ENCODE assay signal across 1 cellular context in the genomic region with DNA sequence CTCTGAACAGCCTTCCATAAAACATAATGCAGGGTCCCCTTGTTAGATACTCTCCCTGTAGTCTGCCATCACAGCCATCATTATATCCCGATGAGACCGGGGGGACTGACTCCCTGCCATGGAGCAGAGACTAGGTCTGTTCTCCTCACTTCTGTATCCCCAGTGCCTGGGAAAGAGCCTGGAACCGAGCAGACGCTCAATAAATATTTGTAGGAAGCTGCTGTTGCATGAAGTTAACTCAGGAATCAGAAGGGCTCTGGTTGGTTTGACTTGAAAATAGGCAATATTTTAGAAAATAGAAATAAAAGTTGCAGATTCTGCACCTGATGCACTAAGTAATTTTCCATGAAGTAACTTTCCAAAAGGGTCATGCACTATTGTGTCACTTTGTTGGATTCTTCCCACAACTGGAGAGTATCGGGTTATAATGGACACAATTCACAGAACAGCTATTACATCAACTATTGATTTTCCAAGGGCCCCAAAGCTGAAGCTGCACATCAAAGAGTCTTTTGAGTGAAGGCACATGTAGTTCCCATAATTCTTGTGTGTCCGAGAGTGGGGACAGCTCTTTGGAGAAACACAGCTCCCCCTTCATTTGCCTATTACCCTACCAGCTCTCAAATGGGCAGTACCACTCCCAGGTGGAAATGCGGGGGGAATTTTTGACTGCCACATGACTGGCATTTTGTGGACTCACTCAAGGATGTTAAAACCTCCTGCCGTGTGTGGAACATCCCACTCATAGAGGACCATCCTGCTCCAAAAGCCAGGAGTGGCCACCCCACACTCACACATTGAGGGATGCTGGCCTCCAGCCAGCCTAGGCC.
TF ChIP-seq lines count a peak whose summit lies in the region.

No MANE protein-coding gene starts in this region.

TF ChIP-seq in HepG2, 621 proteins besides CTCF, POLR2A, EP300 and RAD21 (continued from another document and continues in another):
- TF ChIP-seq, protein P1, sequence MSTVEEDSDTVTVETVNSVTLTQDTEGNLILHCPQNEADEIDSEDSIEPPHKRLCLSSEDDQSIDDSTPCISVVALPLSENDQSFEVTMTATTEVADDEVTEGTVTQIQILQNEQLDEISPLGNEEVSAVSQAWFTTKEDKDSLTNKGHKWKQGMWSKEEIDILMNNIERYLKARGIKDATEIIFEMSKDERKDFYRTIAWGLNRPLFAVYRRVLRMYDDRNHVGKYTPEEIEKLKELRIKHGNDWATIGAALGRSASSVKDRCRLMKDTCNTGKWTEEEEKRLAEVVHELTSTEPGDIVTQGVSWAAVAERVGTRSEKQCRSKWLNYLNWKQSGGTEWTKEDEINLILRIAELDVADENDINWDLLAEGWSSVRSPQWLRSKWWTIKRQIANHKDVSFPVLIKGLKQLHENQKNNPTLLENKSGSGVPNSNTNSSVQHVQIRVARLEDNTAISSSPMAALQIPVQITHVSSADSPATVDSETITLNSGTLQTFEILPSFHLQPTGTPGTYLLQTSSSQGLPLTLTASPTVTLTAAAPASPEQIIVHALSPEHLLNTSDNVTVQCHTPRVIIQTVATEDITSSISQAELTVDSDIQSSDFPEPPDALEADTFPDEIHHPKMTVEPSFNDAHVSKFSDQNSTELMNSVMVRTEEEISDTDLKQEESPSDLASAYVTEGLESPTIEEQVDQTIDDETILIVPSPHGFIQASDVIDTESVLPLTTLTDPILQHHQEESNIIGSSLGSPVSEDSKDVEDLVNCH (CRISPR knock-in tag; IDR thresholded peaks at IDR 0.05) = no peak
- TF ChIP-seq ZNF501 (CRISPR knock-in tag; IDR thresholded peaks at IDR 0.05) (no peak), ISX (CRISPR knock-in tag; conservative IDR thresholded peaks at IDR 0.05) (no peak), AGO2 (optimal IDR thresholded peaks at IDR 0.05; ENCODE audit: low read depth, low read length) (no peak), NCOA2 (CRISPR knock-in tag; IDR thresholded peaks at IDR 0.05) (peak; percentile 94), ZNF253 (CRISPR knock-in tag; IDR thresholded peaks at IDR 0.05; ENCODE audit: borderline replicate concordance) (no peak), ZNF614 (CRISPR knock-in tag; IDR thresholded peaks at IDR 0.05; ENCODE audit: borderline replicate concordance) (0 out of 2 replicates have a peak, but pooled peaks have one; percentile 43), IRF2 (CRISPR knock-in tag; IDR thresholded peaks at IDR 0.05) (no peak), U2AF2 (IDR thresholded peaks at IDR 0.05; ENCODE audit: low read depth, low read length) (no peak), ZNF790 (CRISPR knock-in tag; IDR thresholded peaks at IDR 0.05; ENCODE audit: borderline replicate concordance) (no peak), ZNF775 (CRISPR knock-in tag; IDR thresholded peaks at IDR 0.05; ENCODE audit: borderline replicate concordance) (no peak), ZNF264 (CRISPR knock-in tag; IDR thresholded peaks at IDR 0.05) (0 out of 2 replicates have a peak, but pooled peaks have one; percentile 35), PAWR (CRISPR knock-in tag; IDR thresholded peaks at IDR 0.05; ENCODE audit: borderline replicate concordance) (no peak), ETV5 (CRISPR knock-in tag; IDR thresholded peaks at IDR 0.05; ENCODE audit: borderline replicate concordance) (peak; percentile 28; the same call in 1 of the 2 replicates), TCF7L2 (IDR thresholded peaks at IDR 0.05; ENCODE audit: low read depth, low read length) (peak; percentile 58; the same call in 1 of the 2 replicates), SOX5 (CRISPR knock-in tag; IDR thresholded peaks at IDR 0.05; ENCODE audit: borderline replicate concordance) (peak; percentile 84; the same call in 1 of the 2 replicates), MYC (CRISPR knock-in tag; IDR thresholded peaks at IDR 0.05; ENCODE audit: borderline replicate concordance) (no peak), ZMYM4 (CRISPR knock-in tag; IDR thresholded peaks at IDR 0.05) (peak; percentile 2; the same call in 1 of the 2 replicates), MED8 (CRISPR knock-in tag; IDR thresholded peaks at IDR 0.05; ENCODE audit: insufficient replicate concordance) (no peak), NR2C2 (CRISPR knock-in tag; IDR thresholded peaks at IDR 0.05; ENCODE audit: borderline replicate concordance) (peak; percentile 64; the same call in 1 of the 2 replicates), ZSCAN22 (CRISPR knock-in tag; IDR thresholded peaks at IDR 0.05) (no peak)
- TF ChIP-seq, protein P2, sequence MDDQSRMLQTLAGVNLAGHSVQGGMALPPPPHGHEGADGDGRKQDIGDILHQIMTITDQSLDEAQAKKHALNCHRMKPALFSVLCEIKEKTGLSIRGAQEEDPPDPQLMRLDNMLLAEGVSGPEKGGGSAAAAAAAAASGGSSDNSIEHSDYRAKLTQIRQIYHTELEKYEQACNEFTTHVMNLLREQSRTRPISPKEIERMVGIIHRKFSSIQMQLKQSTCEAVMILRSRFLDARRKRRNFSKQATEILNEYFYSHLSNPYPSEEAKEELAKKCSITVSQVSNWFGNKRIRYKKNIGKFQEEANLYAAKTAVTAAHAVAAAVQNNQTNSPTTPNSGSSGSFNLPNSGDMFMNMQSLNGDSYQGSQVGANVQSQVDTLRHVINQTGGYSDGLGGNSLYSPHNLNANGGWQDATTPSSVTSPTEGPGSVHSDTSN (CRISPR knock-in tag; IDR thresholded peaks at IDR 0.05; ENCODE audit: borderline replicate concordance) = no peak
- TF ChIP-seq, protein P3, sequence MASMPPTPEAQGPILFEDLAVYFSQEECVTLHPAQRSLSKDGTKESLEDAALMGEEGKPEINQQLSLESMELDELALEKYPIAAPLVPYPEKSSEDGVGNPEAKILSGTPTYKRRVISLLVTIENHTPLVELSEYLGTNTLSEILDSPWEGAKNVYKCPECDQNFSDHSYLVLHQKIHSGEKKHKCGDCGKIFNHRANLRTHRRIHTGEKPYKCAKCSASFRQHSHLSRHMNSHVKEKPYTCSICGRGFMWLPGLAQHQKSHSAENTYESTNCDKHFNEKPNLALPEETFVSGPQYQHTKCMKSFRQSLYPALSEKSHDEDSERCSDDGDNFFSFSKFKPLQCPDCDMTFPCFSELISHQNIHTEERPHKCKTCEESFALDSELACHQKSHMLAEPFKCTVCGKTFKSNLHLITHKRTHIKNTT (CRISPR knock-in tag; IDR thresholded peaks at IDR 0.05) = no peak
- TF ChIP-seq, protein P4, sequence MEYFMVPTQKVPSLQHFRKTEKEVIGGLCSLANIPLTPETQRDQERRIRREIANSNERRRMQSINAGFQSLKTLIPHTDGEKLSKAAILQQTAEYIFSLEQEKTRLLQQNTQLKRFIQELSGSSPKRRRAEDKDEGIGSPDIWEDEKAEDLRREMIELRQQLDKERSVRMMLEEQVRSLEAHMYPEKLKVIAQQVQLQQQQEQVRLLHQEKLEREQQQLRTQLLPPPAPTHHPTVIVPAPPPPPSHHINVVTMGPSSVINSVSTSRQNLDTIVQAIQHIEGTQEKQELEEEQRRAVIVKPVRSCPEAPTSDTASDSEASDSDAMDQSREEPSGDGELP (IDR thresholded peaks at IDR 0.05; ENCODE audit: borderline replicate concordance, low read depth) = 0 out of 2 replicates have a peak, but pooled peaks have one; percentile 36
- TF ChIP-seq, protein P5, sequence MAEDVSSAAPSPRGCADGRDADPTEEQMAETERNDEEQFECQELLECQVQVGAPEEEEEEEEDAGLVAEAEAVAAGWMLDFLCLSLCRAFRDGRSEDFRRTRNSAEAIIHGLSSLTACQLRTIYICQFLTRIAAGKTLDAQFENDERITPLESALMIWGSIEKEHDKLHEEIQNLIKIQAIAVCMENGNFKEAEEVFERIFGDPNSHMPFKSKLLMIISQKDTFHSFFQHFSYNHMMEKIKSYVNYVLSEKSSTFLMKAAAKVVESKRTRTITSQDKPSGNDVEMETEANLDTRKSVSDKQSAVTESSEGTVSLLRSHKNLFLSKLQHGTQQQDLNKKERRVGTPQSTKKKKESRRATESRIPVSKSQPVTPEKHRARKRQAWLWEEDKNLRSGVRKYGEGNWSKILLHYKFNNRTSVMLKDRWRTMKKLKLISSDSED (CRISPR knock-in tag; IDR thresholded peaks at IDR 0.05) = no peak
- TF ChIP-seq, protein P6, sequence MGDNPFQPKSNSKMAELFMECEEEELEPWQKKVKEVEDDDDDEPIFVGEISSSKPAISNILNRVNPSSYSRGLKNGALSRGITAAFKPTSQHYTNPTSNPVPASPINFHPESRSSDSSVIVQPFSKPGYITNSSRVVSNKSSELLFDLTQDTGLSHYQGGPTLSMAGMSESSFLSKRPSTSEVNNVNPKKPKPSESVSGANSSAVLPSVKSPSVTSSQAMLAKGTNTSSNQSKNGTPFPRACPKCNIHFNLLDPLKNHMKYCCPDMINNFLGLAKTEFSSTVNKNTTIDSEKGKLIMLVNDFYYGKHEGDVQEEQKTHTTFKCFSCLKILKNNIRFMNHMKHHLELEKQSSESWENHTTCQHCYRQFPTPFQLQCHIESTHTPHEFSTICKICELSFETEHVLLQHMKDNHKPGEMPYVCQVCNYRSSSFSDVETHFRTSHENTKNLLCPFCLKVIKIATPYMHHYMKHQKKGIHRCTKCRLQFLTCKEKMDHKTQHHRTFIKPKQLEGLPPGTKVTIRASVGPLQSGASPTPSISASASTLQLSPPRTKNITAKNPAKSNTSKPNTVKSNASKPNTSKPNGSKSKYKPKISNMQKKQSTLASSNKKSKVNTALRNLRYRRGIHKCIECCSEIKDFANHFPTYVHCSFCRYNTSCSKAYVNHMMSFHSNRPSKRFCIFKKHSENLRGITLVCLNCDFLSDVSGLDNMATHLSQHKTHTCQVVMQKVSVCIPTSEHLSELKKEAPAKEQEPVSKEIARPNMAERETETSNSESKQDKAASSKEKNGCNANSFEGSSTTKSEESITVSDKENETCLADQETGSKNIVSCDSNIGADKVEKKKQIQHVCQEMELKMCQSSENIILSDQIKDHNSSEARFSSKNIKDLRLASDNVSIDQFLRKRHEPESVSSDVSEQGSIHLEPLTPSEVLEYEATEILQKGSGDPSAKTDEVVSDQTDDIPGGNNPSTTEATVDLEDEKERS (CRISPR knock-in tag; IDR thresholded peaks at IDR 0.05) = no peak; the same call in 1 of the 2 replicates
- TF ChIP-seq, protein P7, sequence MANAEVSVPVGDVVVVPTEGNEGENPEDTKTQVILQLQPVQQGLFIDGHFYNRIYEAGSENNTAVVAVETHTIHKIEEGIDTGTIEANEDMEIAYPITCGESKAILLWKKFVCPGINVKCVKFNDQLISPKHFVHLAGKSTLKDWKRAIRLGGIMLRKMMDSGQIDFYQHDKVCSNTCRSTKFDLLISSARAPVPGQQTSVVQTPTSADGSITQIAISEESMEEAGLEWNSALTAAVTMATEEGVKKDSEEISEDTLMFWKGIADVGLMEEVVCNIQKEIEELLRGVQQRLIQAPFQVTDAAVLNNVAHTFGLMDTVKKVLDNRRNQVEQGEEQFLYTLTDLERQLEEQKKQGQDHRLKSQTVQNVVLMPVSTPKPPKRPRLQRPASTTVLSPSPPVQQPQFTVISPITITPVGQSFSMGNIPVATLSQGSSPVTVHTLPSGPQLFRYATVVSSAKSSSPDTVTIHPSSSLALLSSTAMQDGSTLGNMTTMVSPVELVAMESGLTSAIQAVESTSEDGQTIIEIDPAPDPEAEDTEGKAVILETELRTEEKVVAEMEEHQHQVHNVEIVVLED (CRISPR knock-in tag; IDR thresholded peaks at IDR 0.05; ENCODE audit: borderline replicate concordance) = no peak
- TF ChIP-seq, protein P8, sequence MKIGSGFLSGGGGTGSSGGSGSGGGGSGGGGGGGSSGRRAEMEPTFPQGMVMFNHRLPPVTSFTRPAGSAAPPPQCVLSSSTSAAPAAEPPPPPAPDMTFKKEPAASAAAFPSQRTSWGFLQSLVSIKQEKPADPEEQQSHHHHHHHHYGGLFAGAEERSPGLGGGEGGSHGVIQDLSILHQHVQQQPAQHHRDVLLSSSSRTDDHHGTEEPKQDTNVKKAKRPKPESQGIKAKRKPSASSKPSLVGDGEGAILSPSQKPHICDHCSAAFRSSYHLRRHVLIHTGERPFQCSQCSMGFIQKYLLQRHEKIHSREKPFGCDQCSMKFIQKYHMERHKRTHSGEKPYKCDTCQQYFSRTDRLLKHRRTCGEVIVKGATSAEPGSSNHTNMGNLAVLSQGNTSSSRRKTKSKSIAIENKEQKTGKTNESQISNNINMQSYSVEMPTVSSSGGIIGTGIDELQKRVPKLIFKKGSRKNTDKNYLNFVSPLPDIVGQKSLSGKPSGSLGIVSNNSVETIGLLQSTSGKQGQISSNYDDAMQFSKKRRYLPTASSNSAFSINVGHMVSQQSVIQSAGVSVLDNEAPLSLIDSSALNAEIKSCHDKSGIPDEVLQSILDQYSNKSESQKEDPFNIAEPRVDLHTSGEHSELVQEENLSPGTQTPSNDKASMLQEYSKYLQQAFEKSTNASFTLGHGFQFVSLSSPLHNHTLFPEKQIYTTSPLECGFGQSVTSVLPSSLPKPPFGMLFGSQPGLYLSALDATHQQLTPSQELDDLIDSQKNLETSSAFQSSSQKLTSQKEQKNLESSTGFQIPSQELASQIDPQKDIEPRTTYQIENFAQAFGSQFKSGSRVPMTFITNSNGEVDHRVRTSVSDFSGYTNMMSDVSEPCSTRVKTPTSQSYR (CRISPR knock-in tag; IDR thresholded peaks at IDR 0.05; ENCODE audit: borderline replicate concordance) = peak; percentile 38; the same call in 1 of the 2 replicates
- TF ChIP-seq, protein P9, sequence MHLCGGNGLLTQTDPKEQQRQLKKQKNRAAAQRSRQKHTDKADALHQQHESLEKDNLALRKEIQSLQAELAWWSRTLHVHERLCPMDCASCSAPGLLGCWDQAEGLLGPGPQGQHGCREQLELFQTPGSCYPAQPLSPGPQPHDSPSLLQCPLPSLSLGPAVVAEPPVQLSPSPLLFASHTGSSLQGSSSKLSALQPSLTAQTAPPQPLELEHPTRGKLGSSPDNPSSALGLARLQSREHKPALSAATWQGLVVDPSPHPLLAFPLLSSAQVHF (CRISPR knock-in tag; IDR thresholded peaks at IDR 0.05) = no peak
- TF ChIP-seq, protein P10, sequence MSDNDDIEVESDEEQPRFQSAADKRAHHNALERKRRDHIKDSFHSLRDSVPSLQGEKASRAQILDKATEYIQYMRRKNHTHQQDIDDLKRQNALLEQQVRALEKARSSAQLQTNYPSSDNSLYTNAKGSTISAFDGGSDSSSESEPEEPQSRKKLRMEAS (IDR thresholded peaks at IDR 0.05) = peak; percentile 66
